ENCODE assay signal across 9 cellular contexts in genomic region chr9:129487307-129487657, GRCh38.
DNase-seq lines count a peak whose midpoint lies in the region; ATAC-seq lines count a peak whose summit lies in the region.
"Had no signal": no experiment of that assay in that cellular context is flagged by ENCODE, and none has a peak within 500 bp of the region (broad histone marks: within the 10 kb centered on the region; RNA-seq: fewer than 3 reads in every experiment).

No MANE protein-coding gene starts in this region.

- no peak overlapping the region for H2AFZ ChIP-seq in GM23248

- H3K4me3 Mint-ChIP-seq in activated CD4-positive, alpha-beta memory T cell treated with anti-CD3 and anti-CD28 coated beads, Interleukin-2, amount 10 ng/mL, durations not matched to agents 7 days and 5 days = peak overlapping the region; percentile 85

- H3K27ac ChIP-seq in GM23248 (peak overlapping the region; percentile 100), right cardiac atrium (ENCODE audit: low read length) (peak overlapping the region; percentile 86)

- peaks cover 20% of the 10 kb centered on the region for H3K36me3 Mint-ChIP-seq in activated CD4-positive, alpha-beta memory T cell treated with anti-CD3 and anti-CD28 coated beads, Interleukin-2, amount 10 ng/mL, durations not matched to agents 7 days and 5 days (ENCODE audit: low read depth)

- POLR2A ChIA-PET in activated CD4-positive, alpha-beta memory T cell treated with anti-CD3 and anti-CD28 coated beads, Interleukin-2, amount 10 ng/mL, durations not matched to agents 7 days and 5 days (lab: Charles Lee) = no interaction called here

- H3K27me3 Mint-ChIP-seq in activated CD4-positive, alpha-beta memory T cell treated with anti-CD3 and anti-CD28 coated beads, Interleukin-2, amount 10 ng/mL, durations not matched to agents 7 days and 5 days = peaks cover 4% of the 10 kb centered on the region

- H3K9me3 Mint-ChIP-seq in activated CD4-positive, alpha-beta memory T cell treated with anti-CD3 and anti-CD28 coated beads, Interleukin-2, amount 10 ng/mL, durations not matched to agents 7 days and 5 days = no peaks in the 10 kb centered on the region

- intact Hi-C loops in right cardiac atrium (cut with DNase I) = loop anchor here in 3 of 4 donors (5.0 to 10.0 kb wide), 4 partner anchors 152 to 342 kb away; partner anchors contain the start of gene IER5L (in 1 of the 3)

- no peaks in the 10 kb centered on the region for H3K27me3 ChIP-seq in GM23248 (replicated peaks; ENCODE audit: insufficient read depth)
- no peaks in the 10 kb centered on the region for H3K27me3 ChIP-seq in right cardiac atrium (ENCODE audit: control insufficient read depth, insufficient read depth)
- H3K27me3 ChIP-seq in skeletal muscle satellite cell (ENCODE audit: control insufficient read depth, insufficient read depth, low read length) = no peaks in the 10 kb centered on the region

- peaks cover 65% of the 10 kb centered on the region for H3K4me1 Mint-ChIP-seq in activated CD4-positive, alpha-beta memory T cell treated with anti-CD3 and anti-CD28 coated beads, Interleukin-2, amount 10 ng/mL, durations not matched to agents 7 days and 5 days

- 36 to 41% methylated on average over 3 of the region's 3 CpGs for WGBS in GM23248 (ENCODE audit: low coverage in 1 of 2, low lambda C conversion rate in 2 of 2, missing lambda C conversion rate in 2 of 2), 2 experiments
- 57% methylated on average over 3 of the region's 3 CpGs for WGBS in right cardiac atrium

- H3K4me1 ChIP-seq in GM23248 (ENCODE audit: insufficient read depth) (peaks cover 75% of the 10 kb centered on the region), right cardiac atrium (ENCODE audit: control insufficient read depth, insufficient read depth, low read length) (peaks cover 29% of the 10 kb centered on the region), skeletal muscle satellite cell (ENCODE audit: control insufficient read depth, insufficient read depth, low read length) (peaks cover 82% of the 10 kb centered on the region)

- H3K79me2 ChIP-seq in GM23248 (ENCODE audit: insufficient read depth) = peaks cover 32% of the 10 kb centered on the region

- no peaks in the 10 kb centered on the region for H3K9me2 ChIP-seq in GM23248 (ENCODE audit: insufficient read depth)

- H4K20me1 ChIP-seq in GM23248 (ENCODE audit: insufficient read depth) = no peaks in the 10 kb centered on the region

- H3K4me2 ChIP-seq in GM23248 (ENCODE audit: unreplicated experiment) = peak overlapping the region; percentile 55
- peak overlapping the region; percentile 76 for H3K4me2 ChIP-seq in skeletal muscle satellite cell (ENCODE audit: low read length)

- peaks cover 53% of the 10 kb centered on the region for H3F3A ChIP-seq in GM23248 (ENCODE audit: insufficient read depth)

- ATAC-seq in right cardiac atrium = no peak
- no peak for ATAC-seq in GM18868 (IDR thresholded peaks at IDR 0.05; ENCODE audit: unreplicated experiment)
- ATAC-seq in GM21367 (IDR thresholded peaks at IDR 0.05; ENCODE audit: unreplicated experiment) = no peak

- H3K4me3 ChIP-seq in GM23248 (no peak overlapping the region), right cardiac atrium (ENCODE audit: low read length) (no peak overlapping the region), skeletal muscle satellite cell (ENCODE audit: low read length) (peak overlapping the region; percentile 3)

- peak overlapping the region; percentile 97 for H3K9ac ChIP-seq in GM23248
- H3K9ac ChIP-seq in skeletal muscle satellite cell (ENCODE audit: low read depth, low read length) = peak overlapping the region; percentile 95

- CTCF ChIA-PET in activated CD4-positive, alpha-beta memory T cell treated with anti-CD3 and anti-CD28 coated beads, Interleukin-2, amount 10 ng/mL, durations not matched to agents 7 days and 5 days (lab: Charles Lee) = no interaction called here

- peak; percentile 42 for DNase-seq in GM23248
- DNase-seq in activated CD4-positive, alpha-beta memory T cell treated with anti-CD3 and anti-CD28 coated beads, Interleukin-2, amount 10 ng/mL, durations not matched to agents 7 days and 5 days = no peak
- peak in 1 of 3 donors; percentile 56 for DNase-seq in right cardiac atrium
- DNase-seq in SHP77 treated with DMSO at 0.1 percent for 48 hours (lab: John Stamatoyannopoulos, UW) = no peak
- no peak for DNase-seq in SKM-1 (lab: John Stamatoyannopoulos, UW; ENCODE audit: unreplicated experiment)
- DNase-seq: NCI-H146 had no signal

- H3K27ac Mint-ChIP-seq in activated CD4-positive, alpha-beta memory T cell treated with anti-CD3 and anti-CD28 coated beads, Interleukin-2, amount 10 ng/mL, durations not matched to agents 7 days and 5 days = peak overlapping the region; percentile 94

- H3K36me3 ChIP-seq in GM23248 (ENCODE audit: low read depth) (no peaks in the 10 kb centered on the region), skeletal muscle satellite cell (ENCODE audit: insufficient read depth, low read length) (peaks cover under 1% of the 10 kb centered on the region)

- H3K9me3 ChIP-seq in GM23248 (ENCODE audit: low read depth) (no peaks in the 10 kb centered on the region), right cardiac atrium (ENCODE audit: control insufficient read depth, low read length) (no peaks in the 10 kb centered on the region), skeletal muscle satellite cell (replicated peaks; ENCODE audit: low read length) (no peaks in the 10 kb centered on the region)

- in situ Hi-C loops in GM23248 (cut with MboI) = loop anchor here (10.0 kb wide), 1 partner anchor 312 kb away; the partner anchor contains the start of gene IER5L
